24 cellular contexts compared by ENCODE assay signal in genomic region chr1:35436078-35436477, GRCh38.
"Had no signal": no experiment of that assay in that cellular context is flagged by ENCODE, and none has a peak within 500 bp of the region (broad histone marks: within the 10 kb centered on the region; RNA-seq: fewer than 3 reads in every experiment).

No MANE protein-coding gene starts in this region.

- H3K27me3 ChIP-seq: dorsolateral prefrontal cortex, esophagus muscularis mucosa, foreskin keratinocyte, gastroesophageal sphincter, heart left ventricle, hepatocyte, left lung, right atrium auricular region, stomach, thyroid gland, vagina had no signal

- H3K4me1 ChIP-seq: esophagus muscularis mucosa, foreskin keratinocyte, gastroesophageal sphincter, heart left ventricle, left lung, right atrium auricular region, stomach, thyroid gland, vagina had no signal

- H3K27ac ChIP-seq: dorsolateral prefrontal cortex, esophagus muscularis mucosa, foreskin keratinocyte, gastroesophageal sphincter, heart left ventricle, hepatocyte, left lung, prostate gland, right atrium auricular region, stomach, thyroid gland, vagina had no signal

- H2AFZ ChIP-seq: hepatocyte had no signal

- DNase-seq: dorsolateral prefrontal cortex; effector CD8-positive, alpha-beta T cell; endodermal cell; foreskin keratinocyte; heart left ventricle; kidney; left lung; natural killer cell; stimulated activated CD4-positive, alpha-beta T cell treated with anti-CD3 and anti-CD28 coated beads, Interleukin-12 subunit alpha, Interleukin-12 subunit beta, amount 100 ng/mL, for 4 hours; stimulated activated CD4-positive, alpha-beta T cell treated with anti-CD3 and anti-CD28 coated beads, Interleukin-1b, Interleukin-23, amount 100 ng/mL, for 48 hours; stimulated activated CD4-positive, alpha-beta T cell treated with anti-CD3 and anti-CD28 coated beads, Interleukin-4, amount 100 ng/mL, for 1 hour; stimulated activated CD8-positive, alpha-beta memory T cell treated with anti-CD3 and anti-CD28 coated beads, Interleukin-4, amount 100 ng/mL, for 48 hours; stimulated activated naive CD4-positive, alpha-beta T cell treated with Interleukin-2 at 50 U/mL for 16 hours; stomach; thyroid gland; trophoblast cell had no signal

- H3K9me3 ChIP-seq: esophagus muscularis mucosa, gastroesophageal sphincter, heart left ventricle, left lung, prostate gland, right atrium auricular region, stomach, thyroid gland, vagina had no signal

- H3K9me3 Mint-ChIP-seq: endodermal cell, natural killer cell had no signal

- H3K4me3 ChIP-seq: dorsolateral prefrontal cortex, esophagus muscularis mucosa, gastroesophageal sphincter, heart left ventricle, hepatocyte, left lung, prostate gland, right atrium auricular region, smooth muscle cell, stomach, thyroid gland, vagina had no signal

- ATAC-seq: foreskin keratinocyte, gastroesophageal sphincter, heart left ventricle, left lung, natural killer cell, sciatic nerve had no signal

- H3K4me2 ChIP-seq: hepatocyte, smooth muscle cell had no signal

- H3K4me3 Mint-ChIP-seq: endodermal cell, natural killer cell had no signal
